9 cellular contexts compared by ENCODE assay signal in the genomic region with DNA sequence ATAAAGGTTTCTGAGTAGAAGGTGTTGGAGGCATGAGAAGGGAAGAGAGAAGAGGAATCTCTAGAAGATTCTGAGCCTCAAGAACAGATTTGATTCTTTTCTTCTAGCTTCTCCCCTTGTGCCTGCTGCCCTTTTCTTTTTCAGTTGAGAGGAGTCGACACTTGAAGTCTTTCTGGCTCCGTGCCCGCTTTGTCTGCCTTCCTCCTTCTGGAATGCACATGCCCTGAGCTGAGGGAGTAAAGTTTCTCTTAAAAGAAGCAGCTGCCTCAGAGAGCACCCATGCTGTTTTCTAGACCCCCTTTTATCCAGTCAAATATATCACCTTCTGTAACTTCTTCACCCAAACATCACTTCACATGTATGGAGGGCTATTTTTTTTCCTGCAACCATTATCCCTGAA. TPM values are rescaled to one million over a fixed set of nuclear protein-coding genes. Genes with fewer than 3 reads are reported as not detected.
DNase-seq lines count a peak whose midpoint lies in the region; ATAC-seq and TF ChIP-seq lines count a peak whose summit lies in the region.
"Had no signal": no experiment of that assay in that cellular context is flagged by ENCODE, and none has a peak within 500 bp of the region (broad histone marks: within the 10 kb centered on the region; RNA-seq: fewer than 3 reads in every experiment).

No MANE protein-coding gene starts in this region.

- H3K4me3 ChIP-seq in neural progenitor cell, result no peak overlapping the region

- H4K20me1 ChIP-seq in neural progenitor cell (ENCODE audit: low read depth), result no peaks in the 10 kb centered on the region

- TF ChIP-seq CTCF in CD14-positive monocyte (IDR thresholded peaks at IDR 0.05) (no peak), neural progenitor cell (IDR thresholded peaks at IDR 0.05) (no peak), GM10266 (IDR thresholded peaks at IDR 0.05; ENCODE audit: control insufficient read depth, insufficient read depth, low read depth, missing control alignments) (no peak)

- H3K27ac ChIP-seq in neural progenitor cell, result no peak overlapping the region

- H3K4me3 Mint-ChIP-seq in CD14-positive monocyte (peak overlapping the region; percentile 35 to 84), neural progenitor cell (no peak overlapping the region)

- H3K27me3 Mint-ChIP-seq in CD14-positive monocyte (ENCODE audit: low read depth in 3 of 3) (no peaks in the 10 kb centered on the region), neural progenitor cell (ENCODE audit: insufficient read depth, low read depth) (no peaks in the 10 kb centered on the region)

- ATAC-seq in GM21390 (IDR thresholded peaks at IDR 0.05; ENCODE audit: unreplicated experiment) (no peak), HG02938 (IDR thresholded peaks at IDR 0.05; ENCODE audit: unreplicated experiment) (no peak)

- peaks cover 13% of the 10 kb centered on the region for H3K27me3 ChIP-seq in neural progenitor cell

- peaks cover 6% of the 10 kb centered on the region for H3K4me1 ChIP-seq in neural progenitor cell

- H3F3A ChIP-seq in neural progenitor cell (ENCODE audit: low read depth), result no peaks in the 10 kb centered on the region

- H3K36me3 Mint-ChIP-seq in CD14-positive monocyte, result no peaks in the 10 kb centered on the region
- no peaks in the 10 kb centered on the region for H3K36me3 Mint-ChIP-seq in neural progenitor cell

- H3K9me3 Mint-ChIP-seq in CD14-positive monocyte (no peaks in the 10 kb centered on the region), neural progenitor cell (no peaks in the 10 kb centered on the region)

- H3K4me2 ChIP-seq in neural progenitor cell, result peak overlapping the region; percentile 5

- peaks cover 23% of the 10 kb centered on the region for H3K4me1 Mint-ChIP-seq in CD14-positive monocyte
- peaks cover 7% of the 10 kb centered on the region for H3K4me1 Mint-ChIP-seq in neural progenitor cell

- H3K79me2 ChIP-seq in neural progenitor cell (ENCODE audit: low read depth), result no peaks in the 10 kb centered on the region

- no peaks in the 10 kb centered on the region for H3K36me3 ChIP-seq in neural progenitor cell

- peak overlapping the region in 5 of 7 donors; percentile 26 to 80 (median 57) for H3K27ac Mint-ChIP-seq in CD14-positive monocyte
- no peak overlapping the region for H3K27ac Mint-ChIP-seq in neural progenitor cell

- no peaks in the 10 kb centered on the region for H3K9me3 ChIP-seq in neural progenitor cell (ENCODE audit: low read depth)

- intact Hi-C loops in CD14-positive monocyte (cut with micrococcal nuclease), result no loop called here

- no peak overlapping the region for H3K9ac ChIP-seq in neural progenitor cell

- H2AFZ ChIP-seq in neural progenitor cell (replicated peaks), result no peak overlapping the region

- DNase-seq in CD14-positive monocyte (ENCODE audit: low spot score), result peak; percentile 62
- peak; percentile 77 for DNase-seq in NCI-H2171 treated with DMSO at 0.1 percent for 48 hours (lab: John Stamatoyannopoulos, UW)
- peak; percentile 75 for DNase-seq in dedifferentiated amniotic fluid mesenchymal stem cell (ENCODE audit: extremely low spot score)
- DNase-seq in neural progenitor cell (ENCODE audit: low spot score), result peak; percentile 57
- no peak for DNase-seq in GM10266 (ENCODE audit: extremely low spot score)
- DNase-seq in cerebellar nuclear complex (lab: John Stamatoyannopoulos, UW), result no peak
- DNase-seq: NCI-H1930 had no signal

RNA-seq across cellular contexts. Expression of gene C11orf97, which starts 13.7 kb away (rescaled TPM):
- not detected for polyA plus RNA-seq in CD14-positive monocyte
- total RNA-seq in neural progenitor cell (ENCODE audit: low replicate concordance), result not detected in 2 replicates

RNA-seq across cellular contexts. Expression of gene FUT4, which starts 17.8 kb away (rescaled TPM):
- polyA plus RNA-seq in CD14-positive monocyte, result 1 to 10 TPM; 5.4 to 6.5 TPM
- total RNA-seq in neural progenitor cell (ENCODE audit: low replicate concordance), result 2.4 and 2.7 TPM in 2 replicates

RNA-seq across cellular contexts. Expression of gene ANKRD49, which starts 32.1 kb away (rescaled TPM):
- polyA plus RNA-seq in CD14-positive monocyte, result 10 to 100 TPM; 12.8 to 13.1 TPM
- 14.4 and 18.9 TPM in 2 replicates for total RNA-seq in neural progenitor cell (ENCODE audit: low replicate concordance)

RNA-seq across cellular contexts. Expression of gene MRE11, which starts 32.3 kb away (rescaled TPM):
- polyA plus RNA-seq in CD14-positive monocyte, result 10 to 100 TPM in 1 of 2 donors, 1 to 10 TPM in 1; 7.8 to 12.1 TPM
- total RNA-seq in neural progenitor cell (ENCODE audit: low replicate concordance), result 31.8 and 48.9 TPM in 2 replicates

RNA-seq across cellular contexts. Expression of gene PIWIL4, which starts 41.2 kb away (rescaled TPM):
- polyA plus RNA-seq in CD14-positive monocyte, result 1 to 10 TPM in 1 of 2 donors, under 1 TPM in 1; 0.98 to 1.1 TPM
- 1.1 and 1.3 TPM in 2 replicates for total RNA-seq in neural progenitor cell (ENCODE audit: low replicate concordance)

Comparison
In these comparisons a context has a peak if more than half of its experiments do, and no peak if none do; other contexts are left out.
1. DNase-seq: peak in CD14-positive monocyte (single experiment), NCI-H2171 treated with DMSO at 0.1 percent for 48 hours (single experiment), dedifferentiated amniotic fluid mesenchymal stem cell (single experiment) and neural progenitor cell (single experiment); none in GM10266 (single experiment) and cerebellar nuclear complex (0 of 2).